Comparison of ENCODE assay signal across 8 cellular contexts in the genomic region with DNA sequence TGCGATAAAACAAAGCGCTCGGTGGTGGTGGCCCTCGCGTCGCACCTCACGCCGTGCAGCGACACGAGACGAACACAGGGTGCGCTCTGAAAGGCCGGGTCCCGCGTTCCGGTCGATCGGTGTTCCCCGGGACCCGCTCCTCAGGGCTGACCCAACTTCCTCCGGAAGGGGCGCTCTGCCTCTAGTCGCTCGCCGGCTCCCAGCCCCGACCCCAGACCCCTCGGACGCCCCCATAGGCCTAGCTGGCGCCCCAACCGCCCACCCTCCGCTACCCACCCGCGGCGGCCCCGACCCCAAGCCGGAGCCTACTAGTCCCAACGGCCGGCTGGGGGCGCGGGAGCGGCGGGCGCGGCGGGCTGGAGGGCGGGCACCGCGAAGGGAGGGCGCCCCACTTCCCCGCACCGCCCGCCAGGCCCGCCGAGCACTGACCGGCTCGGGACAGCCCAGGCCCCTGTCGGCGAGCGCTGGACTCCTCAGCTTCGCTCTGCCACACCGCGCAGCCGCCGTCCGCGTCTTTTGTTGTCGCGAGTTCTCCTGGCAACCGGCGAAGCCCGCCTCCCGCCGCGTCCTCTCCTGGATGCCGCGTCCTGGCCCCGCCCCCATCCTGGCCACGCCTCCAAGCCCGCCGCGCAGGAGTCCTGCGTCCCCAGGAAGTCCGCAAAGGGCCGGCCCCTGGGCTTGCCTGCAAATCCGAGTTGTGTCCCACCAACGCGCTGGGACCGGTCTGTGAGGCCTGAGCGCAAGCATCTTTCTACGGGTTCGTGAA. TPM values are rescaled to one million over a fixed set of nuclear protein-coding genes. Genes with fewer than 3 reads are reported as not detected.
DNase-seq lines count a peak whose midpoint lies in the region; ATAC-seq and TF ChIP-seq lines count a peak whose summit lies in the region.

A gene with protein sequence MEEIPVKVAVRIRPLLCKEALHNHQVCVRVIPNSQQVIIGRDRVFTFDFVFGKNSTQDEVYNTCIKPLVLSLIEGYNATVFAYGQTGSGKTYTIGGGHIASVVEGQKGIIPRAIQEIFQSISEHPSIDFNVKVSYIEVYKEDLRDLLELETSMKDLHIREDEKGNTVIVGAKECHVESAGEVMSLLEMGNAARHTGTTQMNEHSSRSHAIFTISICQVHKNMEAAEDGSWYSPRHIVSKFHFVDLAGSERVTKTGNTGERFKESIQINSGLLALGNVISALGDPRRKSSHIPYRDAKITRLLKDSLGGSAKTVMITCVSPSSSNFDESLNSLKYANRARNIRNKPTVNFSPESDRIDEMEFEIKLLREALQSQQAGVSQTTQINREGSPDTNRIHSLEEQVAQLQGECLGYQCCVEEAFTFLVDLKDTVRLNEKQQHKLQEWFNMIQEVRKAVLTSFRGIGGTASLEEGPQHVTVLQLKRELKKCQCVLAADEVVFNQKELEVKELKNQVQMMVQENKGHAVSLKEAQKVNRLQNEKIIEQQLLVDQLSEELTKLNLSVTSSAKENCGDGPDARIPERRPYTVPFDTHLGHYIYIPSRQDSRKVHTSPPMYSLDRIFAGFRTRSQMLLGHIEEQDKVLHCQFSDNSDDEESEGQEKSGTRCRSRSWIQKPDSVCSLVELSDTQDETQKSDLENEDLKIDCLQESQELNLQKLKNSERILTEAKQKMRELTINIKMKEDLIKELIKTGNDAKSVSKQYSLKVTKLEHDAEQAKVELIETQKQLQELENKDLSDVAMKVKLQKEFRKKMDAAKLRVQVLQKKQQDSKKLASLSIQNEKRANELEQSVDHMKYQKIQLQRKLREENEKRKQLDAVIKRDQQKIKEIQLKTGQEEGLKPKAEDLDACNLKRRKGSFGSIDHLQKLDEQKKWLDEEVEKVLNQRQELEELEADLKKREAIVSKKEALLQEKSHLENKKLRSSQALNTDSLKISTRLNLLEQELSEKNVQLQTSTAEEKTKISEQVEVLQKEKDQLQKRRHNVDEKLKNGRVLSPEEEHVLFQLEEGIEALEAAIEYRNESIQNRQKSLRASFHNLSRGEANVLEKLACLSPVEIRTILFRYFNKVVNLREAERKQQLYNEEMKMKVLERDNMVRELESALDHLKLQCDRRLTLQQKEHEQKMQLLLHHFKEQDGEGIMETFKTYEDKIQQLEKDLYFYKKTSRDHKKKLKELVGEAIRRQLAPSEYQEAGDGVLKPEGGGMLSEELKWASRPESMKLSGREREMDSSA (N-terminal part only) (minus strand): TSS at position 491 of the 766 bp plus-strand sequence. CDS start 5,841 bp downstream, outside the sequence.

- no peaks in the 10 kb centered on the region for H3K27me3 Mint-ChIP-seq in CD4-positive, alpha-beta T cell

- peak; percentile 79 for TF ChIP-seq CTCF in CD4-positive, alpha-beta T cell (IDR thresholded peaks at IDR 0.05)
- peak; percentile 49 for TF ChIP-seq CTCF in liver (IDR thresholded peaks at IDR 0.05; ENCODE audit: low read depth, low read length, missing input control)

- no peaks in the 10 kb centered on the region for H3K36me3 ChIP-seq in liver (ENCODE audit: control insufficient read depth in 4 of 4, insufficient read depth in 3 of 4, low read depth in 1 of 4, low read length in 3 of 4)

- H3K9ac ChIP-seq in liver (ENCODE audit: low read depth in 1 of 2, low read length in 2 of 2) = peak within 1 kb of the TSS; percentile 68 to 93

- CTCF ChIA-PET in CD4-positive, alpha-beta T cell (lab: Charles Lee) = interaction anchor here (1.0 to 1.9 kb wide), 6 partner anchors 16 to 340 kb away, joined by 3 to 7 read pairs (median 4); a partner anchor contains a TSS

- H3K27ac Mint-ChIP-seq in CD4-positive, alpha-beta T cell = peak within 1 kb of the TSS; percentile 91

- peak within 1 kb of the TSS; percentile 98 for H3K4me3 Mint-ChIP-seq in CD4-positive, alpha-beta T cell

- peak within 1 kb of the TSS; percentile 85 for H3K27ac ChIP-seq in CD4-positive, alpha-beta T cell (ENCODE audit: low read depth, low read length)
- peak within 1 kb of the TSS; percentile 91 to 94 for H3K27ac ChIP-seq in liver (ENCODE audit: low read depth in 1 of 2, low read length in 2 of 2)

- intact Hi-C loops in CD4-positive, alpha-beta T cell (cut with DNase I, micrococcal nuclease) = loop anchor here (1.0 to 5.0 kb wide), 5 partner anchors 36 to 212 kb away; a partner anchor contains a TSS

- peak in 1 of 2 donors; percentile 34 for TF ChIP-seq RAD21 in liver (IDR thresholded peaks at IDR 0.05)

- H3K4me3 ChIP-seq in liver (ENCODE audit: low read depth in 1 of 3, low read length in 3 of 3) = peak within 1 kb of the TSS; percentile 75 to 99 (median 84)

- no peaks in the 10 kb centered on the region for H3K36me3 Mint-ChIP-seq in CD4-positive, alpha-beta T cell (ENCODE audit: low read depth)

- DNase-seq in CD4-positive, alpha-beta T cell = peak; percentile 91 to 96 (median 94)
- peak; percentile 84 for DNase-seq in NCI-H748 treated with DMSO at 0.1 percent for 48 hours (lab: John Stamatoyannopoulos, UW)
- DNase-seq in activated CD4-positive, alpha-beta T cell treated with anti-CD3 and anti-CD28 coated beads, Interleukin-2, amount 50 U/mL, for 4 hours = peak; percentile 91 to 92
- peak; percentile 99 for DNase-seq in dermis blood vessel endothelial cell
- peak; percentile 98 for DNase-seq in stimulated activated CD4-positive, alpha-beta T cell treated with anti-CD3 and anti-CD28 coated beads, Interleukin-4, amount 100 ng/mL, for 1 hour

- no peaks in the 10 kb centered on the region for H3K27me3 ChIP-seq in CD4-positive, alpha-beta T cell (ENCODE audit: control insufficient read depth, insufficient read depth, low read length)
- no peaks in the 10 kb centered on the region for H3K27me3 ChIP-seq in liver (ENCODE audit: control insufficient read depth in 4 of 4, insufficient read depth in 4 of 4, low read length in 3 of 4)

- ATAC-seq in CD4-positive, alpha-beta T cell (ENCODE audit: poor library complexity) = peak; percentile 83
- ATAC-seq in GM19397 (IDR thresholded peaks at IDR 0.05; ENCODE audit: unreplicated experiment) = peak; percentile 89
- peak; percentile 90 for ATAC-seq in HG03565 (IDR thresholded peaks at IDR 0.05; ENCODE audit: unreplicated experiment)

- H3K9me3 ChIP-seq in CD4-positive, alpha-beta T cell (ENCODE audit: control insufficient read depth, low read length) = no peaks in the 10 kb centered on the region
- H3K9me3 ChIP-seq in liver (ENCODE audit: control insufficient read depth in 4 of 4, low read length in 3 of 4) = no peaks in the 10 kb centered on the region

- peaks cover 2 to 8% (median 5%) of the 10 kb centered on the region in 4 donors for H3K4me1 ChIP-seq in liver (ENCODE audit: control insufficient read depth in 4 of 4, insufficient read depth in 4 of 4, low read length in 3 of 4)

- peaks cover 17% of the 10 kb centered on the region for H3K4me1 Mint-ChIP-seq in CD4-positive, alpha-beta T cell (ENCODE audit: low read depth)

- POLR2A ChIA-PET in CD4-positive, alpha-beta T cell (lab: Charles Lee) = interaction anchor here (0.7 to 3.2 kb wide), 11 partner anchors 9 to 424 kb away, joined by 3 to 51 read pairs (median 4); a partner anchor contains a TSS

- under 1% methylated on average over 91 of the region's 91 CpGs for WGBS in liver

- H3K9me3 Mint-ChIP-seq in CD4-positive, alpha-beta T cell = no peaks in the 10 kb centered on the region

TF ChIP-seq in liver, 16 proteins besides CTCF, POLR2A, EP300 and RAD21 (continues in another document):
- peak; percentile 75 for TF ChIP-seq SP1 (IDR thresholded peaks at IDR 0.05)
- TF ChIP-seq NR2F2 (IDR thresholded peaks at IDR 0.05) = no peak
- TF ChIP-seq FOXA1 (IDR thresholded peaks at IDR 0.05) = no peak
- TF ChIP-seq, protein P1, sequence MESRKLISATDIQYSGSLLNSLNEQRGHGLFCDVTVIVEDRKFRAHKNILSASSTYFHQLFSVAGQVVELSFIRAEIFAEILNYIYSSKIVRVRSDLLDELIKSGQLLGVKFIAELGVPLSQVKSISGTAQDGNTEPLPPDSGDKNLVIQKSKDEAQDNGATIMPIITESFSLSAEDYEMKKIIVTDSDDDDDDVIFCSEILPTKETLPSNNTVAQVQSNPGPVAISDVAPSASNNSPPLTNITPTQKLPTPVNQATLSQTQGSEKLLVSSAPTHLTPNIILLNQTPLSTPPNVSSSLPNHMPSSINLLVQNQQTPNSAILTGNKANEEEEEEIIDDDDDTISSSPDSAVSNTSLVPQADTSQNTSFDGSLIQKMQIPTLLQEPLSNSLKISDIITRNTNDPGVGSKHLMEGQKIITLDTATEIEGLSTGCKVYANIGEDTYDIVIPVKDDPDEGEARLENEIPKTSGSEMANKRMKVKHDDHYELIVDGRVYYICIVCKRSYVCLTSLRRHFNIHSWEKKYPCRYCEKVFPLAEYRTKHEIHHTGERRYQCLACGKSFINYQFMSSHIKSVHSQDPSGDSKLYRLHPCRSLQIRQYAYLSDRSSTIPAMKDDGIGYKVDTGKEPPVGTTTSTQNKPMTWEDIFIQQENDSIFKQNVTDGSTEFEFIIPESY (IDR thresholded peaks at IDR 0.05) = peak; percentile 22
- no peak for TF ChIP-seq EGR1 (IDR thresholded peaks at IDR 0.05; ENCODE audit: low read depth in 2 of 2)
- peak in 1 of 2 donors; percentile 22 for TF ChIP-seq JUND (IDR thresholded peaks at IDR 0.05)
- TF ChIP-seq FOXA2 (IDR thresholded peaks at IDR 0.05) = no peak
- TF ChIP-seq YY1 (IDR thresholded peaks at IDR 0.05) = peak; percentile 59
- peak; percentile 20 to 26 for TF ChIP-seq HNF4A (conservative IDR thresholded peaks at IDR 0.05)
- TF ChIP-seq, protein P2, sequence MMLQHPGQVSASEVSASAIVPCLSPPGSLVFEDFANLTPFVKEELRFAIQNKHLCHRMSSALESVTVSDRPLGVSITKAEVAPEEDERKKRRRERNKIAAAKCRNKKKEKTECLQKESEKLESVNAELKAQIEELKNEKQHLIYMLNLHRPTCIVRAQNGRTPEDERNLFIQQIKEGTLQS (IDR thresholded peaks at IDR 0.05) = no peak
- peak in 1 of 2 donors; percentile 21 for TF ChIP-seq RXRA (IDR thresholded peaks at IDR 0.05)
- TF ChIP-seq, protein P3, sequence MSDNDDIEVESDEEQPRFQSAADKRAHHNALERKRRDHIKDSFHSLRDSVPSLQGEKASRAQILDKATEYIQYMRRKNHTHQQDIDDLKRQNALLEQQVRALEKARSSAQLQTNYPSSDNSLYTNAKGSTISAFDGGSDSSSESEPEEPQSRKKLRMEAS (IDR thresholded peaks at IDR 0.05) = no peak

RNA-seq across cellular contexts. Expression of the gene that starts here (rescaled TPM):
- total RNA-seq in CD4-positive, alpha-beta T cell = 1 to 10 TPM; 3.6 to 5.1 TPM
- total RNA-seq in dermis blood vessel endothelial cell (2.7 and 4.4 TPM in 2 replicates), liver (1 to 10 TPM; 1.1 to 5.1 TPM)
- polyA plus RNA-seq in liver = 1 to 10 TPM in 1 of 2 donors, under 1 TPM in 1; 0.55 to 2.1 TPM

Comparison
In these comparisons a context has a peak if more than half of its experiments do, and no peak if none do; other contexts are left out.
1. Peak in every context shown above with its lines: DNase-seq, ATAC-seq, H3K4me3 ChIP-seq and H3K27ac ChIP-seq.